In the genomic region with DNA sequence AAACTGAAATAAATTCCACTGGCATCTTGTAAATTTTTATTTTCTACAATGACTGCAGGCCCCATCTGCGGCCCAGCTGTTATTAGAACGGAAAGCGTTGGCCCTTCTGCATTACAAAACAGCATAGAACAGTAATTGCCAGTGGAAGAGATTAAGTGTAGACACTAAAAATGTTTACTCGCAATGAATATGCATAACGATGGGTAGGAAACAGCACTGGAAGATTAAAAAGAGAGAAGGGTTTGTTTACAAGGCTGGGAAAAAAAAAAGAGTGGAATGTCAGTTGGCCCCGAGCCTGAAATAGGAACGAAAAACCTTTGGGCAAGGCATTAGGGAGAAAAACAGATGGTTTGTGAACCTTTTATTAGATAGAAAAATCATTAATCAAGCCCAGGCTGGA, we compare ENCODE assay signal across 16 cellular contexts.
A peak's percentile ranks its signal among the peaks of the same experiment; 100 is the strongest.
DNase-seq lines count a peak whose midpoint lies in the region; ATAC-seq, FAIRE-seq and TF ChIP-seq lines count a peak whose summit lies in the region.
"Had no signal": no experiment of that assay in that cellular context is flagged by ENCODE, and none has a peak within 500 bp of the region (broad histone marks: within the 10 kb centered on the region; RNA-seq: fewer than 3 reads in every experiment).

No MANE protein-coding gene starts in this region.

- TF ChIP-seq POLR2A in ovary (IDR thresholded peaks at IDR 0.05) (no peak), Peyer's patch (IDR thresholded peaks at IDR 0.05) (no peak)

- FAIRE-seq in frontal cortex (lab: Jason Lieb, UNC), result no peak

- POLR2A ChIA-PET in BJ (lab: Charles Lee), result no interaction called here

- H3K27me3 ChIP-seq in BJ (ENCODE audit: control insufficient read depth, insufficient read depth, low read length) (no peaks in the 10 kb centered on the region), ovary (no peaks in the 10 kb centered on the region), Peyer's patch (no peaks in the 10 kb centered on the region)
- H3K27me3 ChIP-seq: BLaER1 treated with 17β-estradiol and CSF1 and Interleukin-3, amounts not matched to agents 10 nM and 100 nM had no signal

- H3K4me3 ChIP-seq in BJ (ENCODE audit: low read depth, low read length), result no peak overlapping the region
- no peak overlapping the region for H3K4me3 ChIP-seq in ovary
- H3K4me3 ChIP-seq in Peyer's patch, result no peak overlapping the region
- H3K4me3 ChIP-seq: BLaER1 treated with 17β-estradiol and CSF1 and Interleukin-3, amounts not matched to agents 10 nM and 100 nM had no signal

- intact Hi-C loops in ovary (cut with DNase I), result loop anchor here in 2 of 4 donors (10.0 kb wide), 2 partner anchors 459 to 629 kb away; no protein-coding TSS in a partner anchor

- CTCF ChIA-PET in BJ (lab: Yijun Ruan, JAX), result interaction anchor here (1.2 to 1.5 kb wide), 5 partner anchors 12 to 712 kb away, joined by 3 to 4 read pairs (median 3); no protein-coding TSS in a partner anchor

- peak; percentile 94 for DNase-seq in BJ (ENCODE audit: low read depth)
- DNase-seq in NCI-H2171 (lab: John Stamatoyannopoulos, UW), result peak; percentile 70
- peak; percentile 40 for DNase-seq in epidermal melanocyte (ENCODE audit: insufficient read length, low spot score)
- peak in 4 of 5 donors; percentile 32 to 47 (median 39) for DNase-seq in ovary
- no peak for DNase-seq in Peyer's patch
- DNase-seq in NCI-H2029 (lab: John Stamatoyannopoulos, UW), result no peak
- DNase-seq in frontal cortex (ENCODE audit: low spot score in 2 of 2), result no peak
- DNase-seq: activated CD4-positive, alpha-beta T cell treated with anti-CD3 and anti-CD28 coated beads for 48 hours; effector CD4-positive, alpha-beta T cell; GF-D8; NCI-H187 treated with DMSO at 0.1 percent for 48 hours; occipital lobe; stimulated activated CD8-positive, alpha-beta memory T cell treated with anti-CD3 and anti-CD28 coated beads, Interleukin-4, amount 100 ng/mL, for 48 hours had no signal

- peaks cover 4% of the 10 kb centered on the region for H3K4me1 ChIP-seq in ovary (ENCODE audit: insufficient read depth)
- no peaks in the 10 kb centered on the region for H3K4me1 ChIP-seq in Peyer's patch

- no peak for TF ChIP-seq CTCF in BJ (IDR thresholded peaks at IDR 0.05; ENCODE audit: insufficient read depth, low read depth, low read length)
- TF ChIP-seq CTCF in ovary (IDR thresholded peaks at IDR 0.05), result no peak
- no peak for TF ChIP-seq CTCF in Peyer's patch (IDR thresholded peaks at IDR 0.05)

- H3K36me3 ChIP-seq in BJ (ENCODE audit: control insufficient read depth, insufficient read depth, low read length) (no peaks in the 10 kb centered on the region), ovary (no peaks in the 10 kb centered on the region), Peyer's patch (no peaks in the 10 kb centered on the region)
- H3K36me3 ChIP-seq: BLaER1 treated with 17β-estradiol and CSF1 and Interleukin-3, amounts not matched to agents 10 nM and 100 nM had no signal

- ATAC-seq in esophagus mucosa, result no peak

- no peak for TF ChIP-seq EP300 in ovary (IDR thresholded peaks at IDR 0.05)

- H3K27ac ChIP-seq in ovary, result no peak overlapping the region
- H3K27ac ChIP-seq in Peyer's patch, result no peak overlapping the region
- H3K27ac ChIP-seq: BLaER1 treated with 17β-estradiol and CSF1 and Interleukin-3, amounts not matched to agents 10 nM and 100 nM; KMS-11 had no signal

- 6 to 13% (median 9%) methylated on average over 7 of the region's 7 CpGs for WGBS in ovary, 3 donors

- H3K9me3 ChIP-seq in ovary (no peaks in the 10 kb centered on the region), Peyer's patch (no peaks in the 10 kb centered on the region)

Comparison
In these comparisons a context has a peak if more than half of its experiments do, and no peak if none do; other contexts are left out.
1. DNase-seq: peak in BJ (single experiment), NCI-H2171 (single experiment), epidermal melanocyte (single experiment) and ovary (4 of 5); none in Peyer's patch (0 of 3), NCI-H2029 (single experiment) and frontal cortex (0 of 2).